Comparison of ENCODE assay signal across 8 cellular contexts in genomic region chr3:58387650-58388546, GRCh38. TPM values are rescaled to one million over a fixed set of nuclear protein-coding genes. Genes with fewer than 3 reads are reported as not detected.
DNase-seq lines count a peak whose midpoint lies in the region; ATAC-seq and TF ChIP-seq lines count a peak whose summit lies in the region.

No MANE protein-coding gene starts in this region.

- no peaks in the 10 kb centered on the region for H3K27me3 ChIP-seq in esophagus squamous epithelium
- no peaks in the 10 kb centered on the region for H3K27me3 ChIP-seq in CD4-positive, alpha-beta T cell (ENCODE audit: control insufficient read depth, insufficient read depth, low read length)

- intact Hi-C loops in esophagus squamous epithelium (cut with DNase I), result no loop called here
- intact Hi-C loops in CD4-positive, alpha-beta T cell (cut with DNase I, micrococcal nuclease), result no loop called here

- POLR2A ChIA-PET in CD4-positive, alpha-beta T cell (lab: Charles Lee), result no interaction called here

- H3K4me1 ChIP-seq in esophagus squamous epithelium (peaks cover 6 to 62% (median 18%) of the 10 kb centered on the region in 3 donors), urinary bladder (ENCODE audit: insufficient read depth) (no peaks in the 10 kb centered on the region)

- H3K27ac ChIP-seq in esophagus squamous epithelium, result peak overlapping the region; percentile 18 to 80 (median 70)
- peak overlapping the region; percentile 44 for H3K27ac ChIP-seq in urinary bladder (ENCODE audit: low read depth)
- no peak overlapping the region for H3K27ac ChIP-seq in CD4-positive, alpha-beta T cell (ENCODE audit: low read depth, low read length)

- WGBS in esophagus squamous epithelium, 2 donors, result 64 to 74% methylated on average over 6 of the region's 6 CpGs
- 47% methylated on average over 6 of the region's 6 CpGs for WGBS in urinary bladder

- H3K36me3 ChIP-seq in esophagus squamous epithelium, result peaks cover 0 to 23% (median 0%) of the 10 kb centered on the region in 3 donors
- H3K36me3 ChIP-seq in urinary bladder (ENCODE audit: insufficient read depth), result no peaks in the 10 kb centered on the region

- no peak for ATAC-seq in HG03025 (IDR thresholded peaks at IDR 0.05; ENCODE audit: low FRiP score, unreplicated experiment)
- no peak for ATAC-seq in CD4-positive, alpha-beta T cell (ENCODE audit: poor library complexity)

- no peaks in the 10 kb centered on the region for H3K27me3 Mint-ChIP-seq in activated naive CD8-positive, alpha-beta T cell
- no peaks in the 10 kb centered on the region for H3K27me3 Mint-ChIP-seq in activated naive CD8-positive, alpha-beta T cell treated with anti-CD3 and anti-CD28 coated beads for 36 hours
- no peaks in the 10 kb centered on the region for H3K27me3 Mint-ChIP-seq in nephron progenitor cell (ENCODE audit: low read depth, poor library complexity)
- no peaks in the 10 kb centered on the region for H3K27me3 Mint-ChIP-seq in CD4-positive, alpha-beta T cell

- TF ChIP-seq CTCF in esophagus squamous epithelium (IDR thresholded peaks at IDR 0.05) (no peak), nephron progenitor cell (IDR thresholded peaks at IDR 0.05) (no peak)
- no peak for TF ChIP-seq CTCF in CD4-positive, alpha-beta T cell (IDR thresholded peaks at IDR 0.05)

- H3K9me3 Mint-ChIP-seq in activated naive CD8-positive, alpha-beta T cell (ENCODE audit: low read depth), result no peaks in the 10 kb centered on the region
- H3K9me3 Mint-ChIP-seq in activated naive CD8-positive, alpha-beta T cell treated with anti-CD3 and anti-CD28 coated beads for 36 hours, result no peaks in the 10 kb centered on the region
- no peaks in the 10 kb centered on the region for H3K9me3 Mint-ChIP-seq in nephron progenitor cell
- no peaks in the 10 kb centered on the region for H3K9me3 Mint-ChIP-seq in CD4-positive, alpha-beta T cell

- peak overlapping the region; percentile 18 for H3K27ac Mint-ChIP-seq in activated naive CD8-positive, alpha-beta T cell
- no peak overlapping the region for H3K27ac Mint-ChIP-seq in activated naive CD8-positive, alpha-beta T cell treated with anti-CD3 and anti-CD28 coated beads for 36 hours
- H3K27ac Mint-ChIP-seq in nephron progenitor cell, result peak overlapping the region; percentile 36
- H3K27ac Mint-ChIP-seq in CD4-positive, alpha-beta T cell, result no peak overlapping the region

- no peaks in the 10 kb centered on the region for H3K9me3 ChIP-seq in esophagus squamous epithelium
- H3K9me3 ChIP-seq in CD4-positive, alpha-beta T cell (ENCODE audit: control insufficient read depth, low read length), result no peaks in the 10 kb centered on the region

- H3K4me3 ChIP-seq in esophagus squamous epithelium (no peak overlapping the region), urinary bladder (ENCODE audit: low read depth, low read length) (no peak overlapping the region)

- DNase-seq in activated naive CD8-positive, alpha-beta T cell treated with anti-CD3 and anti-CD28 coated beads for 36 hours, result no peak
- DNase-seq in esophagus squamous epithelium (lab: John Stamatoyannopoulos, UW) (no peak), nephron progenitor cell (no peak), activated gamma-delta T cell (lab: John Stamatoyannopoulos, UW) (no peak)
- DNase-seq in CD4-positive, alpha-beta T cell, result no peak

- H3K4me3 Mint-ChIP-seq in activated naive CD8-positive, alpha-beta T cell, result no peak overlapping the region
- no peak overlapping the region for H3K4me3 Mint-ChIP-seq in activated naive CD8-positive, alpha-beta T cell treated with anti-CD3 and anti-CD28 coated beads for 36 hours
- H3K4me3 Mint-ChIP-seq in nephron progenitor cell, result no peak overlapping the region
- no peak overlapping the region for H3K4me3 Mint-ChIP-seq in CD4-positive, alpha-beta T cell

- CTCF ChIA-PET in CD4-positive, alpha-beta T cell (lab: Charles Lee), result no interaction called here

- H3K4me1 Mint-ChIP-seq in activated naive CD8-positive, alpha-beta T cell (ENCODE audit: low read depth), result no peaks in the 10 kb centered on the region
- no peaks in the 10 kb centered on the region for H3K4me1 Mint-ChIP-seq in activated naive CD8-positive, alpha-beta T cell treated with anti-CD3 and anti-CD28 coated beads for 36 hours
- H3K4me1 Mint-ChIP-seq in nephron progenitor cell, result peaks cover 18% of the 10 kb centered on the region
- H3K4me1 Mint-ChIP-seq in CD4-positive, alpha-beta T cell (ENCODE audit: low read depth), result no peaks in the 10 kb centered on the region

- peaks cover 3% of the 10 kb centered on the region for H3K36me3 Mint-ChIP-seq in activated naive CD8-positive, alpha-beta T cell
- H3K36me3 Mint-ChIP-seq in activated naive CD8-positive, alpha-beta T cell treated with anti-CD3 and anti-CD28 coated beads for 36 hours, result peaks cover 6% of the 10 kb centered on the region
- no peaks in the 10 kb centered on the region for H3K36me3 Mint-ChIP-seq in nephron progenitor cell (ENCODE audit: low read depth)
- H3K36me3 Mint-ChIP-seq in CD4-positive, alpha-beta T cell (ENCODE audit: low read depth), result peaks cover 37% of the 10 kb centered on the region

- TF ChIP-seq POLR2A in esophagus squamous epithelium (IDR thresholded peaks at IDR 0.05), result no peak

RNA-seq across cellular contexts. Expression of gene PDHB, which starts 45.7 kb away (rescaled TPM):
- 10 to 100 TPM; 64.6 to 65.3 TPM for total RNA-seq in activated naive CD8-positive, alpha-beta T cell treated with anti-CD3 and anti-CD28 coated beads for 36 hours
- total RNA-seq in esophagus squamous epithelium (100 to 1,000 TPM in 1 of 4 donors, 10 to 100 TPM in 3; 52.6 to 104 (median 83.0) TPM), urinary bladder (72.3 TPM)
- 99.4 TPM for polyA plus RNA-seq in urinary bladder
- 10 to 100 TPM; 31.1 to 31.5 TPM for total RNA-seq in CD4-positive, alpha-beta T cell

RNA-seq across cellular contexts. Expression of gene PXK, which starts 55.2 kb away (rescaled TPM):
- 10 to 100 TPM; 22.2 to 24.0 TPM for total RNA-seq in activated naive CD8-positive, alpha-beta T cell treated with anti-CD3 and anti-CD28 coated beads for 36 hours
- total RNA-seq in esophagus squamous epithelium, result 10 to 100 TPM in 2 of 4 donors, 1 to 10 TPM in 2; 6.5 to 25.9 (median 12.2) TPM
- total RNA-seq in urinary bladder, result 73.9 TPM
- polyA plus RNA-seq in urinary bladder, result 25.3 TPM
- 10 to 100 TPM; 12.5 to 14.8 TPM for total RNA-seq in CD4-positive, alpha-beta T cell

Comparison
In these comparisons a context has a peak if more than half of its experiments do, and no peak if none do; other contexts are left out.
1. H3K27ac Mint-ChIP-seq: peak in activated naive CD8-positive, alpha-beta T cell (single experiment) and nephron progenitor cell (single experiment); none in activated naive CD8-positive, alpha-beta T cell treated with anti-CD3 and anti-CD28 coated beads for 36 hours (single experiment) and CD4-positive, alpha-beta T cell (single experiment).